In the genomic region with DNA sequence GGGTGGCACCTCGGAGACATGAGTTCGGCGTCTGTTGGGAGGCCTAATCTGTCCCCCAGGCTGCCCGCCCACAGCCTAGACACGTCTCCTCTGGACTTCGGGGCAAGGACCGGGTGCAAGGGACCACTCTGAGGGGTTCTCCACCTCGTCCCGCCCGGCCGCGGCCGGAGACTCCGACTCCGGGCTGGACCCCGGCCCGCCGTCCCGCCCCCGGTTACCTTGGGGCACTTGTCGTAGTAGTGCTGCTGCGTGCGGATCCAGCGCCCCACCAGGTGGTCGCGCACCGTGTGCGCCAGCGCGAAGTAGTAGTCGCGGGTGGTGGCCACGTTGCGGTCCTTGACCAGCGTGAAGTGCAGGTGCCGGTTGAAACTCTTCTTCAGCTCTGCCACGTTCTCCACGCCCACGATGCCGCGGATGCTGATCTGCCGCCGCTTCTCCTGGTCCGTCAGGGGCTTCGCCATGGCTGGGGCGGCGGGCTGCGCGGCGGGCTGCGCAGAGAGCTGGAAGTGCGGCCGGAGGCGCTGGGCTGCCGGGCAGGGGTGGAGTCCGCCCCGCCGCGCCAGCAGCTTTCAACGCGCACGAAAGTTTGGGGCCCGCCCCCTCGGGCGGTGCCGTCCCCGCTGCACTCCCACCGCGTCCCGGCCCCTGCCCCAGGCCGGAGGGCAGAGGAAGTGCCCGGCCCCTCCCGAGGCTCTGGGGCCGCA, we compare ENCODE assay signal across 8 cellular contexts. TPM values are rescaled to one million over a fixed set of nuclear protein-coding genes. Genes with fewer than 3 reads are reported as not detected.
DNase-seq lines count a peak whose midpoint lies in the region; ATAC-seq, FAIRE-seq and TF ChIP-seq lines count a peak whose summit lies in the region.

Gene PYGL (minus strand): TSS at position 541 of the 704 bp plus-strand sequence. CDS start 80 bp downstream, at position 461.

- peak; percentile 23 for TF ChIP-seq RAD21 in HepG2 (CRISPR knock-in tag; IDR thresholded peaks at IDR 0.05)

- peak within 1 kb of the TSS; percentile 88 for H3K4me3 Mint-ChIP-seq in CD4-positive, alpha-beta T cell
- peak within 1 kb of the TSS; percentile 91 for H3K4me3 Mint-ChIP-seq in T-helper 17 cell

- no peak within 1 kb of the TSS for H2AFZ ChIP-seq in HepG2 (ENCODE audit: low read length)

- no peaks in the 10 kb centered on the region for H3K36me3 Mint-ChIP-seq in CD4-positive, alpha-beta T cell (ENCODE audit: low read depth)
- peaks cover 8% of the 10 kb centered on the region for H3K36me3 Mint-ChIP-seq in T-helper 17 cell (ENCODE audit: low read depth)

- in situ Hi-C loops in HepG2 (cut with HindIII; ENCODE audit: extremely low pct_ligation_motif_present, low pct_unique_long_range_greater_than_20kb), result no loop called here

- ATAC-seq in CD4-positive, alpha-beta T cell (ENCODE audit: poor library complexity), result peak; percentile 34
- ATAC-seq in GM19395 (IDR thresholded peaks at IDR 0.05; ENCODE audit: unreplicated experiment) (peak; percentile 65), T-helper 17 cell (peak; percentile 50), HepG2 (peak; percentile 88)

- WGBS in HepG2 (ENCODE audit: low lambda C conversion rate), result 3% methylated on average over 6 of the region's 74 CpGs

- peak within 1 kb of the TSS; percentile 92 for H3K9ac ChIP-seq in HepG2 (ENCODE audit: insufficient read depth, low read depth, low read length)

- 0 out of 2 replicates have a peak, but pooled peaks cover 8% of the 10 kb centered on the region for H4K20me1 ChIP-seq in HepG2 (ENCODE audit: insufficient read depth, low read length)

- peak within 1 kb of the TSS; percentile 40 for H3K27ac Mint-ChIP-seq in CD4-positive, alpha-beta T cell
- H3K27ac Mint-ChIP-seq in T-helper 17 cell, result no peak within 1 kb of the TSS

- peaks cover 3 to 9% of the 10 kb centered on the region in 2 experiments; a peak in 2 of 5 replicates for H3K36me3 ChIP-seq in HepG2 (replicated peaks in 1 of 2; ENCODE audit: control insufficient read depth in 1 of 2, insufficient read depth in 2 of 2, low read length in 2 of 2)

- peak within 1 kb of the TSS; percentile 84 to 92 (median 91) for H3K4me3 ChIP-seq in HepG2 (replicated peaks in 1 of 3; ENCODE audit: insufficient read depth in 1 of 3, low read depth in 2 of 3, low read length in 3 of 3)

- CTCF ChIA-PET in CD4-positive, alpha-beta T cell (lab: Charles Lee), result no interaction called here
- CTCF ChIA-PET in HepG2 (lab: Yijun Ruan, JAX; ENCODE audit: low intra/inter-chr PET ratio, low total read pairs), result no interaction called here

- H3K27me3 Mint-ChIP-seq in CD4-positive, alpha-beta T cell, result peaks cover 53% of the 10 kb centered on the region
- H3K27me3 Mint-ChIP-seq in T-helper 17 cell, result peaks cover 31% of the 10 kb centered on the region

- FAIRE-seq in HepG2 (lab: Jason Lieb, UNC), result no peak

- H3K4me1 ChIP-seq in HepG2 (ENCODE audit: insufficient read depth, low read length), result peaks cover 47% of the 10 kb centered on the region

- TF ChIP-seq POLR2A in HepG2 (IDR thresholded peaks at IDR 0.05; ENCODE audit: insufficient read depth in 1 of 2, low read depth in 2 of 2, low read length in 2 of 2), result peak; percentile 65 to 89

- BruUV-seq in HepG2 (replicated peaks; lab: Mats Ljungman, UMichigan), result no TSS peak

- intact Hi-C loops in CD4-positive, alpha-beta T cell (cut with DNase I, micrococcal nuclease), result no loop called here
- intact Hi-C loops in HepG2 (cut with micrococcal nuclease; ENCODE audit: unreplicated experiment), result loop anchor here (1.0 to 10.0 kb wide), 2 partner anchors 9 to 329 kb away; no protein-coding TSS in a partner anchor

- H3K9me3 Mint-ChIP-seq in CD4-positive, alpha-beta T cell, result no peaks in the 10 kb centered on the region

- no peak within 1 kb of the TSS for H3K27ac ChIP-seq in CD4-positive, alpha-beta T cell (ENCODE audit: low read depth, low read length)
- peak within 1 kb of the TSS; percentile 99 for H3K27ac ChIP-seq in HepG2 (ENCODE audit: extremely low read length, insufficient read depth, low read length)

- no peak for TF ChIP-seq CTCF in CD4-positive, alpha-beta T cell (IDR thresholded peaks at IDR 0.05)
- peak; percentile 61 for TF ChIP-seq CTCF in HepG2 (CRISPR knock-in tag; IDR thresholded peaks at IDR 0.05)

- H3K27me3 ChIP-seq in CD4-positive, alpha-beta T cell (ENCODE audit: control insufficient read depth, insufficient read depth, low read length), result peaks cover 47% of the 10 kb centered on the region
- no peaks in the 10 kb centered on the region for H3K27me3 ChIP-seq in HepG2 (ENCODE audit: control insufficient read depth in 1 of 2, insufficient read depth in 2 of 2, low read length in 2 of 2)

- peaks cover 7% of the 10 kb centered on the region for H3K4me1 Mint-ChIP-seq in CD4-positive, alpha-beta T cell (ENCODE audit: low read depth)
- H3K4me1 Mint-ChIP-seq in T-helper 17 cell, result peaks cover 7% of the 10 kb centered on the region

- H3K9me3 ChIP-seq in CD4-positive, alpha-beta T cell (ENCODE audit: control insufficient read depth, low read length), result no peaks in the 10 kb centered on the region
- no peaks in the 10 kb centered on the region for H3K9me3 ChIP-seq in T-helper 17 cell (ENCODE audit: control insufficient read depth, low read length, poor library complexity, severe bottlenecking)
- H3K9me3 ChIP-seq in HepG2 (ENCODE audit: low read length), result no peaks in the 10 kb centered on the region

- POLR2A ChIA-PET in CD4-positive, alpha-beta T cell (lab: Charles Lee), result interaction anchor here (1.1 kb wide), 1 partner anchor 8 kb away, joined by 4 read pairs; no protein-coding TSS in a partner anchor
- POLR2A ChIA-PET in HepG2 (lab: Yijun Ruan, JAX), result interaction anchor here (0.8 to 3.8 kb wide), 16 partner anchors 8 to 632 kb away, joined by 3 to 44 read pairs (median 4); partner anchors contain the start of genes DMAC2L, L2HGDH, NIN and SAV1

- DNase-seq in CD4-positive, alpha-beta T cell, result peak in 3 of 10 experiments; percentile 3 to 5 (median 4)
- DNase-seq in KG1 (lab: John Stamatoyannopoulos, UW) (peak; percentile 43), T-helper 17 cell (peak in 2 of 3 donors; percentile 7 to 11), dermis microvascular lymphatic vessel endothelial cell (ENCODE audit: low read depth in 2 of 2) (peak; percentile 24 to 69), HepG2 (ENCODE audit: low spot score) (peak; percentile 55), inferior parietal cortex (ENCODE audit: extremely low spot score) (no peak)
- peak; percentile 15 to 21 for DNase-seq in stimulated activated CD4-positive, alpha-beta T cell treated with anti-CD3 and anti-CD28 coated beads, Interleukin-4, amount 100 ng/mL, for 4 hours

- TF ChIP-seq EP300 in HepG2 (IDR thresholded peaks at IDR 0.05; ENCODE audit: low read depth in 2 of 2, low read length in 2 of 2), result no peak; a peak in 1 of 4 replicates
- no peak for TF ChIP-seq EP300 in HepG2 (CRISPR knock-in tag; IDR thresholded peaks at IDR 0.05; ENCODE audit: borderline replicate concordance)

- peak within 1 kb of the TSS; percentile 85 for H3K4me2 ChIP-seq in HepG2 (ENCODE audit: low read depth, low read length)

- peaks cover 32% of the 10 kb centered on the region for H3K79me2 ChIP-seq in HepG2 (ENCODE audit: insufficient read depth, low read length)

RNA-seq across cellular contexts. Expression of gene PYGL, which starts in this region (rescaled TPM):
- under 1 TPM; 0.59 to 0.69 TPM for total RNA-seq in CD4-positive, alpha-beta T cell
- total RNA-seq in T-helper 17 cell (10 to 100 TPM in 1 of 2 donors, 1 to 10 TPM in 1; 2.0 to 12.4 TPM), dermis microvascular lymphatic vessel endothelial cell (73.3 and 82.7 TPM in 2 replicates), HepG2 (2016; rRNA removed; fragmentation: Illumina TruSeq; extraction: Trizol) (110 and 138 TPM in 2 replicates)
- 24.2 and 25.1 TPM in 2 replicates for total RNA-seq in HepG2 (2016; cell fraction: cytosol; rRNA removed; fragmentation: Illumina TruSeq; extraction: Trizol; ENCODE audit: low read depth)
- 104 and 122 TPM in 2 replicates for total RNA-seq in HepG2 (2016; cell fraction: insoluble cytoplasmic fraction; rRNA removed; fragmentation: Illumina TruSeq; extraction: Trizol)
- 42.2 and 48.9 TPM in 2 replicates for total RNA-seq in HepG2 (2016; cell fraction: membrane; rRNA removed; fragmentation: Illumina TruSeq; extraction: Trizol)
- total RNA-seq in HepG2 (2016; cell fraction: nucleus; rRNA removed; fragmentation: Illumina TruSeq; extraction: Trizol), result 69.1 and 77.8 TPM in 2 replicates
- 93.4 and 98.4 TPM in 2 replicates for polyA plus RNA-seq in HepG2 (2011; rRNA removed)
- polyA plus RNA-seq in HepG2 (2011; cell fraction: cytosol; rRNA removed), result 56.3 and 63.7 TPM in 2 replicates
- 149 and 157 TPM in 2 replicates for polyA plus RNA-seq in HepG2 (2011; cell fraction: nucleus; rRNA removed)
- polyA plus RNA-seq in HepG2 (2012), result 83.7 and 96.3 TPM in 2 replicates
- polyA plus RNA-seq in HepG2 (2016; cell fraction: cytosol; fragmentation: Illumina TruSeq; extraction: Trizol; ENCODE audit: low read depth), result 8.8 and 10.5 TPM in 2 replicates
- polyA plus RNA-seq in HepG2 (2016; cell fraction: insoluble cytoplasmic fraction; fragmentation: Illumina TruSeq; extraction: Trizol; ENCODE audit: low read depth), result 95.4 and 102 TPM in 2 replicates
- polyA plus RNA-seq in HepG2 (2016; cell fraction: membrane; fragmentation: Illumina TruSeq; extraction: Trizol; ENCODE audit: low read depth), result 16.6 and 19.8 TPM in 2 replicates
- 103 and 119 TPM in 2 replicates for polyA plus RNA-seq in HepG2 (2016; cell fraction: nucleus; fragmentation: Illumina TruSeq; extraction: Trizol; ENCODE audit: insufficient read depth, low read depth)
- 42.1 and 79.4 TPM in 2 replicates for polyA minus RNA-seq in HepG2 (2011; rRNA and poly(A)+ RNA removed; ENCODE audit: low replicate concordance)
- polyA minus RNA-seq in HepG2 (2011; cell fraction: cytosol; rRNA and poly(A)+ RNA removed), result 85.3 and 93.5 TPM in 2 replicates
- 147 and 159 TPM in 2 replicates for polyA minus RNA-seq in HepG2 (2011; cell fraction: nucleus; rRNA and poly(A)+ RNA removed)

Comparison
In these comparisons a context has a peak if more than half of its experiments do, and no peak if none do; other contexts are left out.
1. Peak in ATAC-seq in CD4-positive, alpha-beta T cell; RNA of the gene not detected or under 1 TPM.
2. ATAC-seq: peak in every context shown above with its lines; median percentile 88 in HepG2; 65 in GM19395; 50 in T-helper 17 cell; 34 in CD4-positive, alpha-beta T cell.